ENCODE assay signal across 15 cellular contexts in genomic region chr21:25750085-25750484, GRCh38. TPM values are rescaled to one million over a fixed set of nuclear protein-coding genes. Genes with fewer than 3 reads are reported as not detected.
DNase-seq lines count a peak whose midpoint lies in the region; ATAC-seq and TF ChIP-seq lines count a peak whose summit lies in the region.
"Had no signal": no experiment of that assay in that cellular context is flagged by ENCODE, and none has a peak within 500 bp of the region (broad histone marks: within the 10 kb centered on the region; RNA-seq: fewer than 3 reads in every experiment).

No MANE protein-coding gene starts in this region.

- peaks cover 14% of the 10 kb centered on the region for H3K4me1 Mint-ChIP-seq in T-helper 2 cell treated with Interferon-gamma antibody and Interleukin-4, amounts not matched to agents 5 μg/mL and 100 μg/mL, for 36 hours (ENCODE audit: low read depth)
- H3K4me1 Mint-ChIP-seq in mesothelial cell of epicardium (peaks cover 10% of the 10 kb centered on the region), GM23338 (no peaks in the 10 kb centered on the region)
- H3K4me1 Mint-ChIP-seq: nephron had no signal

- H3F3A ChIP-seq in GM23338 (replicated peaks; ENCODE audit: low read depth): no peaks in the 10 kb centered on the region

- H3K9me3 Mint-ChIP-seq in T-helper 2 cell treated with Interferon-gamma antibody and Interleukin-4, amounts not matched to agents 5 μg/mL and 100 μg/mL, for 36 hours: no peaks in the 10 kb centered on the region
- no peaks in the 10 kb centered on the region for H3K9me3 Mint-ChIP-seq in mesothelial cell of epicardium
- no peaks in the 10 kb centered on the region for H3K9me3 Mint-ChIP-seq in GM23338
- H3K9me3 Mint-ChIP-seq: nephron had no signal

- peak overlapping the region; percentile 37 for H3K4me3 Mint-ChIP-seq in T-helper 2 cell treated with Interferon-gamma antibody and Interleukin-4, amounts not matched to agents 5 μg/mL and 100 μg/mL, for 36 hours
- H3K4me3 Mint-ChIP-seq in mesothelial cell of epicardium: no peak overlapping the region
- H3K4me3 Mint-ChIP-seq in GM23338: no peak overlapping the region
- H3K4me3 Mint-ChIP-seq: nephron had no signal

- peaks cover 11 to 17% (median 13%) of the 10 kb centered on the region in 10 experiments; a peak in 19 of 20 replicates for H3K4me1 ChIP-seq in BLaER1 treated with 17β-estradiol and CSF1 and Interleukin-3, amounts not matched to agents 10 nM and 100 nM
- H3K4me1 ChIP-seq in GM23338 (ENCODE audit: insufficient read depth): no peaks in the 10 kb centered on the region
- H3K4me1 ChIP-seq: ascending aorta, foreskin keratinocyte had no signal

- peak overlapping the region in 4 of 11 experiments; percentile 16 to 63 (median 22); a peak in 4 of 22 replicates for H3K9ac ChIP-seq in BLaER1 treated with 17β-estradiol and CSF1 and Interleukin-3, amounts not matched to agents 10 nM and 100 nM
- H3K9ac ChIP-seq: SK-N-SH had no signal

- TF ChIP-seq CTCF in mesothelial cell of epicardium (IDR thresholded peaks at IDR 0.05; ENCODE audit: unreplicated experiment): no peak
- TF ChIP-seq CTCF in GM23338 (conservative IDR thresholded peaks at IDR 0.05; ENCODE audit: low read depth in 2 of 2): no peak

- H3K27me3 ChIP-seq in BLaER1 treated with 17β-estradiol and CSF1 and Interleukin-3, amounts not matched to agents 10 nM and 100 nM: no peaks in the 10 kb centered on the region
- H3K27me3 ChIP-seq in GM23338 (ENCODE audit: insufficient read depth): no peaks in the 10 kb centered on the region
- H3K27me3 ChIP-seq: ascending aorta, foreskin keratinocyte had no signal

- H3K36me3 ChIP-seq in BLaER1 treated with 17β-estradiol and CSF1 and Interleukin-3, amounts not matched to agents 10 nM and 100 nM: peaks cover 60 to 83% (median 74%) of the 10 kb centered on the region in 11 experiments
- H3K36me3 ChIP-seq in GM23338 (ENCODE audit: insufficient read depth): peaks cover 14% of the 10 kb centered on the region; the same call in 1 of the 2 replicates

- H2AFZ ChIP-seq in GM23338: no peak overlapping the region

- H3K4me2 ChIP-seq in BLaER1 treated with 17β-estradiol and CSF1 and Interleukin-3, amounts not matched to agents 10 nM and 100 nM: peak overlapping the region; percentile 0 to 64 (median 51); a peak in 18 of 22 replicates
- H3K4me2 ChIP-seq in GM23338: no peak overlapping the region
- H3K4me2 ChIP-seq: SK-N-SH had no signal

- no peaks in the 10 kb centered on the region for H3K27me3 Mint-ChIP-seq in T-helper 2 cell treated with Interferon-gamma antibody and Interleukin-4, amounts not matched to agents 5 μg/mL and 100 μg/mL, for 36 hours (ENCODE audit: low read depth)
- H3K27me3 Mint-ChIP-seq in mesothelial cell of epicardium (ENCODE audit: low read depth) (no peaks in the 10 kb centered on the region), GM23338 (ENCODE audit: insufficient read depth, low read depth, poor library complexity) (no peaks in the 10 kb centered on the region)

- peaks cover 0 to 2% (median 0%) of the 10 kb centered on the region in 11 experiments; a peak in 2 of 22 replicates for H4K20me1 ChIP-seq in BLaER1 treated with 17β-estradiol and CSF1 and Interleukin-3, amounts not matched to agents 10 nM and 100 nM
- H4K20me1 ChIP-seq in GM23338 (replicated peaks; ENCODE audit: insufficient read depth): 0 out of 2 replicates have a peak, but pooled peaks cover 3% of the 10 kb centered on the region

- no peaks in the 10 kb centered on the region for H3K79me2 ChIP-seq in GM23338 (replicated peaks; ENCODE audit: insufficient read depth)

- H3K27ac ChIP-seq in BLaER1 treated with 17β-estradiol and CSF1 and Interleukin-3, amounts not matched to agents 10 nM and 100 nM: peak overlapping the region in 7 of 11 experiments; percentile 2 to 48 (median 34); a peak in 9 of 22 replicates
- no peak overlapping the region for H3K27ac ChIP-seq in GM23338 (ENCODE audit: low read depth)
- H3K27ac ChIP-seq: ascending aorta, foreskin keratinocyte, WERI-Rb-1 had no signal

- no peaks in the 10 kb centered on the region for H3K9me3 ChIP-seq in BLaER1 treated with 17β-estradiol and CSF1 and Interleukin-3, amounts not matched to agents 10 nM and 100 nM (replicated peaks in 1 of 11)
- H3K9me3 ChIP-seq: ascending aorta, SK-N-SH had no signal

- H3K4me3 ChIP-seq in BLaER1 treated with 17β-estradiol and CSF1 and Interleukin-3, amounts not matched to agents 10 nM and 100 nM: no peak overlapping the region
- no peak overlapping the region for H3K4me3 ChIP-seq in GM23338
- H3K4me3 ChIP-seq: ascending aorta had no signal

- no peaks in the 10 kb centered on the region for H3K9me2 ChIP-seq in GM23338 (ENCODE audit: insufficient read depth)
- H3K9me2 ChIP-seq: SK-N-SH had no signal

- peak overlapping the region; percentile 81 for H3K27ac Mint-ChIP-seq in T-helper 2 cell treated with Interferon-gamma antibody and Interleukin-4, amounts not matched to agents 5 μg/mL and 100 μg/mL, for 36 hours
- H3K27ac Mint-ChIP-seq in mesothelial cell of epicardium: peak overlapping the region; percentile 89
- H3K27ac Mint-ChIP-seq in GM23338: no peak overlapping the region

- ATAC-seq in GM23338: no peak
- ATAC-seq: foreskin keratinocyte had no signal

- peaks cover 43% of the 10 kb centered on the region for H3K36me3 Mint-ChIP-seq in T-helper 2 cell treated with Interferon-gamma antibody and Interleukin-4, amounts not matched to agents 5 μg/mL and 100 μg/mL, for 36 hours (ENCODE audit: low read depth)
- peaks cover 38% of the 10 kb centered on the region for H3K36me3 Mint-ChIP-seq in mesothelial cell of epicardium
- peaks cover 12% of the 10 kb centered on the region; the same call in 2 of the 3 replicates for H3K36me3 Mint-ChIP-seq in GM23338 (ENCODE audit: low read depth)

- peak; percentile 33 for DNase-seq in GF-D8 (lab: John Stamatoyannopoulos, UW)
- no peak for DNase-seq in T-helper 2 cell treated with Interferon-gamma antibody and Interleukin-4, amounts not matched to agents 5 μg/mL and 100 μg/mL, for 36 hours (ENCODE audit: low spot score)
- no peak for DNase-seq in mesothelial cell of epicardium (ENCODE audit: low spot score in 2 of 2, unreplicated experiment in 2 of 2)
- DNase-seq in GM23338 (ENCODE audit: low spot score): no peak
- DNase-seq in EL: no peak
- DNase-seq in NCI-H2107 (lab: John Stamatoyannopoulos, UW): no peak
- DNase-seq: foreskin keratinocyte; NCI-H1694 treated with DMSO at 0.1 percent for 48 hours; NCI-H510A treated with DMSO at 0.1 percent for 48 hours; SK-N-SH; stimulated activated CD4-positive, alpha-beta T cell treated with anti-CD3 and anti-CD28 coated beads, Interleukin-15, amount 100 ng/mL, for 24 hours; WERI-Rb-1 had no signal

TF ChIP-seq in GM23338, 12 proteins besides CTCF, POLR2A, EP300 and RAD21:
- no peak for TF ChIP-seq REST (IDR thresholded peaks at IDR 0.05; ENCODE audit: unreplicated experiment)
- TF ChIP-seq JUNB (IDR thresholded peaks at IDR 0.05; ENCODE audit: unreplicated experiment): no peak
TF ChIP-seq in GM23338: peak in this region for 0.

RNA-seq across cellular contexts. Expression of gene GABPA, which starts 15.3 kb away (rescaled TPM):
- 28.0 to 30.9 TPM (median 30.0 TPM) in 3 replicates for total RNA-seq in mesothelial cell of epicardium
- 28.6 and 30.1 TPM in 2 replicates for total RNA-seq in GM23338 (2014; rRNA removed; shearing (Covaris generic))
- 8.5 TPM in 2 replicates for polyA plus RNA-seq in GM23338 (2016; fragmentation: Nextera tagmentation; extraction: Ambion mirVana)

RNA-seq across cellular contexts. Expression of gene ATP5PF, which starts 15.4 kb away (rescaled TPM):
- 101 to 109 TPM (median 105 TPM) in 3 replicates for total RNA-seq in mesothelial cell of epicardium
- 127 and 154 TPM in 2 replicates for total RNA-seq in GM23338 (2014; rRNA removed; shearing (Covaris generic))
- 719 and 751 TPM in 2 replicates for polyA plus RNA-seq in GM23338 (2016; fragmentation: Nextera tagmentation; extraction: Ambion mirVana)
